In the genomic region with DNA sequence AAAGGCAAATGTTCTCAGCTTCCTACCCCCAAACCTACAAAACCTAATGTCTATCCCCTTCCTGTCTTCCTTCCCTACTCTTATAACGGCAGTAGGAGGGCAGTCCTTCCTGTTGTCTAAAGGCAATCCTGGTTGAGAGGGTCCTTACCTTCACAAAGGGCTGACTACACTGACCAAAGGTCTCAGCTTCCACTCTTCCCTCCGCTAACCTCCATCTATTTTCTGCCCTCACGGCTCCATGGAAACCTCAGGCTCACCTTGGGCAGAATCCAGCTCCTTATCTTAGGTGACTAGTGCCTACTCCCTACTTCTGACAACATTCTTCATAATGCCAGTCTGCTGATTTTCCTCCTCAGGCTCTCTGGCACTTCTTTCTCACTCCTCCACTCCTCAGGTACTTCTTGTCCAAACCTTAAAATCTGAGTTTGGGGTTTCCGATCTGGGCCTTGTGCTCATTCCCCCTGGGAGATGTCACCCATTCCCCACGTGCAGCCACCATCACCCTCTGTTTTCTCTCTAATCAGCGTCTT, we compare ENCODE assay signal across 8 cellular contexts. TPM values are rescaled to one million over a fixed set of nuclear protein-coding genes. Genes with fewer than 3 reads are reported as not detected.
DNase-seq lines count a peak whose midpoint lies in the region; ATAC-seq and TF ChIP-seq lines count a peak whose summit lies in the region.

No MANE protein-coding gene starts in this region.

- CTCF ChIA-PET in CD8-positive, alpha-beta memory T cell (lab: Charles Lee), result interaction anchor here (1.0 to 4.0 kb wide), 2 partner anchors 8 to 12 kb away, joined by 6 to 19 read pairs; no protein-coding TSS in a partner anchor

- peak overlapping the region; percentile 73 for H3K27ac ChIP-seq in CD8-positive, alpha-beta memory T cell (ENCODE audit: low read depth, low read length)
- H3K27ac ChIP-seq in breast epithelium, result peak overlapping the region; percentile 92 to 98

- no peaks in the 10 kb centered on the region for H3K9me3 ChIP-seq in CD8-positive, alpha-beta memory T cell (ENCODE audit: low read length)
- H3K9me3 ChIP-seq in breast epithelium, result no peaks in the 10 kb centered on the region
- H3K9me3 ChIP-seq in mononuclear cell (ENCODE audit: low read depth, low read length), result no peaks in the 10 kb centered on the region

- peaks cover 0 to 16% (median 1%) of the 10 kb centered on the region in 3 donors for H3K36me3 Mint-ChIP-seq in CD8-positive, alpha-beta memory T cell

- intact Hi-C loops in breast epithelium (cut with DNase I; ENCODE audit: low total_unique reads), result no loop called here

- peaks cover 23% of the 10 kb centered on the region for H3K4me1 ChIP-seq in CD8-positive, alpha-beta memory T cell (ENCODE audit: insufficient read depth, low read length)
- H3K4me1 ChIP-seq in breast epithelium (peaks cover 0 to 12% of the 10 kb centered on the region in 2 donors), mononuclear cell (ENCODE audit: insufficient read depth, low read length) (peaks cover 41% of the 10 kb centered on the region)

- peak overlapping the region; percentile 82 for H3K4me3 ChIP-seq in CD8-positive, alpha-beta memory T cell (ENCODE audit: low read length)
- H3K4me3 ChIP-seq in breast epithelium (peak overlapping the region; percentile 77 to 93 (median 78)), mononuclear cell (ENCODE audit: low read length) (peak overlapping the region; percentile 50)

- POLR2A ChIA-PET in CD8-positive, alpha-beta memory T cell (lab: Charles Lee), result no interaction called here

- ATAC-seq in GM18517 (IDR thresholded peaks at IDR 0.05; ENCODE audit: unreplicated experiment), result no peak
- no peak for ATAC-seq in HG02870 (IDR thresholded peaks at IDR 0.05; ENCODE audit: unreplicated experiment)

- peak overlapping the region; percentile 86 to 100 (median 95) for H3K4me3 Mint-ChIP-seq in CD8-positive, alpha-beta memory T cell

- DNase-seq in CD8-positive, alpha-beta memory T cell, result peak in 2 of 5 donors; percentile 4 to 8
- DNase-seq in M059J (ENCODE audit: low read depth), result peak; percentile 57
- DNase-seq in breast epithelium (ENCODE audit: low spot score in 2 of 2), result no peak
- no peak for DNase-seq in OCI-M2 (lab: John Stamatoyannopoulos, UW; ENCODE audit: unreplicated experiment)
- no peak for DNase-seq in dedifferentiated amniotic fluid mesenchymal stem cell (ENCODE audit: extremely low spot score)

- H3K27ac Mint-ChIP-seq in CD8-positive, alpha-beta memory T cell, result peak overlapping the region; percentile 69 to 98 (median 96)

- no peaks in the 10 kb centered on the region for H3K27me3 ChIP-seq in CD8-positive, alpha-beta memory T cell (ENCODE audit: insufficient read depth, low read length, poor library complexity, severe bottlenecking)
- H3K27me3 ChIP-seq in breast epithelium, result no peaks in the 10 kb centered on the region
- H3K27me3 ChIP-seq in mononuclear cell (ENCODE audit: insufficient read depth, low read length), result no peaks in the 10 kb centered on the region

- H3K36me3 ChIP-seq in CD8-positive, alpha-beta memory T cell (ENCODE audit: insufficient read depth, low read length), result no peaks in the 10 kb centered on the region
- no peaks in the 10 kb centered on the region for H3K36me3 ChIP-seq in breast epithelium

- TF ChIP-seq POLR2A in breast epithelium (IDR thresholded peaks at IDR 0.05), result no peak

- TF ChIP-seq CTCF in breast epithelium (IDR thresholded peaks at IDR 0.05), result no peak

- peaks cover 30 to 46% (median 40%) of the 10 kb centered on the region in 3 donors for H3K4me1 Mint-ChIP-seq in CD8-positive, alpha-beta memory T cell

- H3K27me3 Mint-ChIP-seq in CD8-positive, alpha-beta memory T cell, result no peaks in the 10 kb centered on the region

- no peaks in the 10 kb centered on the region for H3K9me3 Mint-ChIP-seq in CD8-positive, alpha-beta memory T cell

RNA-seq across cellular contexts. Expression of gene FBXL13, which starts 0.5 kb away (rescaled TPM):
- total RNA-seq in CD8-positive, alpha-beta memory T cell, result under 1 TPM; 0.62 to 0.66 TPM
- 0.43 TPM for polyA plus RNA-seq in CD8-positive, alpha-beta memory T cell
- total RNA-seq in M059J (2014; rRNA removed; shearing (Covaris generic)), result 0.59 and 1.5 TPM in 2 replicates
- total RNA-seq in breast epithelium (1 to 10 TPM; 1.1 to 4.2 (median 3.3) TPM), mononuclear cell (1.9 TPM)

RNA-seq across cellular contexts. Expression of gene ARMC10, which starts 0.9 kb away (rescaled TPM):
- 10 to 100 TPM; 56.6 to 57.3 TPM for total RNA-seq in CD8-positive, alpha-beta memory T cell
- polyA plus RNA-seq in CD8-positive, alpha-beta memory T cell, result 44.1 TPM
- total RNA-seq in M059J (2014; rRNA removed; shearing (Covaris generic)), result 56.9 and 57.2 TPM in 2 replicates
- 10 to 100 TPM; 47.0 to 55.4 (median 49.8) TPM for total RNA-seq in breast epithelium
- 8.6 TPM for total RNA-seq in mononuclear cell
